8 cellular contexts compared by ENCODE assay signal in genomic region chr1:215637041-215637573, GRCh38.
DNase-seq lines count a peak whose midpoint lies in the region; ATAC-seq and TF ChIP-seq lines count a peak whose summit lies in the region.

No MANE protein-coding gene starts in this region.

- H3K4me3 ChIP-seq in adipocyte (ENCODE audit: low read length) (peak overlapping the region; percentile 75), heart right ventricle (no peak overlapping the region)

- H3K9me3 ChIP-seq in adipocyte (ENCODE audit: control insufficient read depth, low read length) (no peaks in the 10 kb centered on the region), heart right ventricle (no peaks in the 10 kb centered on the region)

- no peaks in the 10 kb centered on the region for H3K36me3 ChIP-seq in adipocyte (ENCODE audit: control insufficient read depth, insufficient read depth, low read length, severe bottlenecking)
- H3K36me3 ChIP-seq in heart right ventricle, result no peaks in the 10 kb centered on the region

- no peak overlapping the region for H3K27ac Mint-ChIP-seq in mesothelial cell of epicardium

- TF ChIP-seq CTCF in heart right ventricle (IDR thresholded peaks at IDR 0.05) (no peak), mesothelial cell of epicardium (IDR thresholded peaks at IDR 0.05; ENCODE audit: unreplicated experiment) (no peak)

- no peaks in the 10 kb centered on the region for H3K9me3 Mint-ChIP-seq in mesothelial cell of epicardium

- ATAC-seq in heart right ventricle, result peak in 7 of 8 donors; percentile 18 to 82 (median 34)

- H3K27ac ChIP-seq in heart right ventricle, result peak overlapping the region in 3 of 10 donors; percentile 2 to 31 (median 9)

- peaks cover 19% of the 10 kb centered on the region for H3K4me1 ChIP-seq in adipocyte (ENCODE audit: control insufficient read depth, insufficient read depth, low read length)
- peaks cover 0 to 5% (median 0%) of the 10 kb centered on the region in 9 donors for H3K4me1 ChIP-seq in heart right ventricle

- H3K36me3 Mint-ChIP-seq in mesothelial cell of epicardium, result no peaks in the 10 kb centered on the region

- DNase-seq in C1 segment of cervical spinal cord (lab: John Stamatoyannopoulos, UW), result peak in 8 of 14 donors; percentile 4 to 54 (median 24)
- peak; percentile 92 for DNase-seq in adipocyte (ENCODE audit: low read depth)
- DNase-seq in heart right ventricle, result no peak
- peak; percentile 8 for DNase-seq in putamen (ENCODE audit: low spot score)
- DNase-seq in effector CD4-positive, alpha-beta T cell, result no peak
- no peak for DNase-seq in mesothelial cell of epicardium (ENCODE audit: low spot score in 2 of 2, unreplicated experiment in 2 of 2)
- no peak for DNase-seq in epidermal melanocyte (ENCODE audit: insufficient read length, low spot score)
- DNase-seq in activated CD4-positive, alpha-beta T cell treated with anti-CD3 and anti-CD28 coated beads, Interleukin-2, amount 50 U/mL, for 4 hours, result no peak

- no peak overlapping the region for H3K4me3 Mint-ChIP-seq in mesothelial cell of epicardium

- peak overlapping the region; percentile 73 for H3K9ac ChIP-seq in adipocyte (ENCODE audit: low read length)

- H3K4me1 Mint-ChIP-seq in mesothelial cell of epicardium, result peaks cover 4% of the 10 kb centered on the region

- H3K27me3 ChIP-seq in adipocyte (replicated peaks; ENCODE audit: control insufficient read depth, insufficient read depth, low read length) (no peaks in the 10 kb centered on the region), heart right ventricle (peaks cover 0 to 6% (median 0%) of the 10 kb centered on the region in 7 donors)

- intact Hi-C loops in heart right ventricle (cut with DNase I), result no loop called here

- H3K27me3 Mint-ChIP-seq in mesothelial cell of epicardium (ENCODE audit: low read depth), result peaks cover 3% of the 10 kb centered on the region

- WGBS in heart right ventricle, 2 donors, result 63 to 68% methylated on average over 7 of the region's 7 CpGs

Comparison
In these comparisons a context has a peak if more than half of its experiments do, and no peak if none do; other contexts are left out.
1. DNase-seq: peak in C1 segment of cervical spinal cord (8 of 14), adipocyte (single experiment) and putamen (single experiment); none in heart right ventricle (0 of 2), effector CD4-positive, alpha-beta T cell (single experiment), mesothelial cell of epicardium (0 of 2), epidermal melanocyte (single experiment) and activated CD4-positive, alpha-beta T cell treated with anti-CD3 and anti-CD28 coated beads, Interleukin-2, amount 50 U/mL, for 4 hours (0 of 2).